Comparison of ENCODE assay signal across 10 cellular contexts in the genomic region with DNA sequence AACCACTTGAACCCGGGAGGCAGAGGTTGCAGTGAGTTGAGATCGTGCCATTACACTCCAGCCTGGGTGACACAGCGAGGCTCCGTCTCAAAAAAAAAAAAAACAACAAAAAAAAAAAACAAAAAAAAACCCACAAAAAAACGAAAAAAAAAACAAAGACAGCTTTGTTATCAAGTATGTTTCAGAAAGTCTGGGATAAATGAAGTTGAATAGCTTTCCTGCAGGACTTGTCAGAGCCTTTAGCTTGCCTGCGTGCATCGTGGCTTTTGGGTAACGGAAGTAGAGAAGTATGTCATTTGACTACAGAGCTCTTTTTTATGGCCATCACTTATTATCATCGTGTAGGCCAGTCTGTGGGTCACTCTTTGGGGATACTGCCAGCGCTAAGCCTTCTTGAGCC.
"Had no signal": no experiment of that assay in that cellular context is flagged by ENCODE, and none has a peak within 500 bp of the region (broad histone marks: within the 10 kb centered on the region; RNA-seq: fewer than 3 reads in every experiment).

No MANE protein-coding gene starts in this region.

- FAIRE-seq: H1, H54, HTR-8/SVneo had no signal

- H3K4me3 Mint-ChIP-seq: GM23338, H9, HFFc6 had no signal

- DNase-seq: H9, HCEC 1CT, HFFc6, IMR-90, KBM-7 had no signal

- H3K4me2 ChIP-seq: GM23338, KMS-11 had no signal

- H3K9ac ChIP-seq: KMS-11 had no signal

- H3K27ac Mint-ChIP-seq: GM23338, H9, HFFc6 had no signal

- H3K9me3 Mint-ChIP-seq: GM23338, H9, HFFc6 had no signal

- ATAC-seq: GM23338 had no signal

- H3K4me3 ChIP-seq: GM23338 had no signal

- H3K27ac ChIP-seq: KMS-11 had no signal

- H2AFZ ChIP-seq: GM23338 had no signal
